Comparison of ENCODE assay signal across 1 cellular context in the genomic region with DNA sequence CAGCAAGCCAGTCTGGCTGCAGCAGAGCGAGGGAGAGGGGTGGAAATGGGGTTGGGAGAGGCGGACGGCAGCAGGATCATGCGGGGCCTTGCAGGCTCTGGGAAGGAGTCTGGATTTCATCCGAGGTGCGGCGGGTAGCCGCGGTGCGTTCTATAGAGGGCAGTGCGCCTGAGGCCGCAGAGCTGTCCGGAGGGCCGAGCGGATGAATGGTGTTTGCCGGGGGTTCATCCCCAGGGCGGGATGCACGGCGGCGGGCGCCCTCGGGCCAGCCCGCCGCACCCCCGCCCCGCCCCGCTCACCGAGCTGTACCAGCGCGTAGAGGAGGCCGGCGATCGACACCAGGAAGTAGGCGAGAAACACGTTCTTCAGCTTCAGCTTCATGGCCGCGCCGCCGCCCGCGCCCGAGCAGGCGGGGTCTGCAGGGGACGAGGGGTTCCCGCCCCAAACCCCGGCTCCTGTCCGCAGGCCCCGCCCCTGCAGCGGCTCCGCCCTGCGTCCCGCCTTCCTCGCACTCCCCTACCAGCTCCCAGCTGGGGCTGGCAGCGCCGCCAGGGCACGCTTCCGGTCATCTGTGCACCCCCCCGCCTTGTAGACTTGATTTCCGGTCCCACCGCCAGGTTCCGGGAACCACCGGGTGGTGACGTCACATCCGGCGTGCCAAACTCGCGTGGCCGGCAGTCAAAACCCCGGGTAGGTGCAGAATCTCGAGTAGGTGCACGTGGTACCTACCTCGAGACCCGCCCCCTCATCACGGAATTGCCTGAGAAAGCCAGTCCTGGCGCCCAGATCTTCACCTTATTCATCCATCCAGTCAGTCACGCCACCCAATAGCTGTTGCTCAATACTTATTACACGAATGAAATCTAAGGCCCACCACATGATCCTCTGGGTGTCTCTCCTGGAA.
TF ChIP-seq lines count a peak whose summit lies in the region.

A gene (minus strand): TSS at position 420 of the 904 bp plus-strand sequence. CDS start 39 bp downstream, at position 381.

TF ChIP-seq in K562, 482 proteins besides CTCF, POLR2A, EP300 and RAD21 (continued from another document and continues in another):
- peak; percentile 65; the same call in 1 of the 2 replicates for TF ChIP-seq TOE1 (IDR thresholded peaks at IDR 0.05; ENCODE audit: borderline replicate concordance)
- TF ChIP-seq TOE1 (CRISPR knock-in tag; IDR thresholded peaks at IDR 0.05; ENCODE audit: borderline replicate concordance, low read depth), result no peak
- TF ChIP-seq GABPB2 (CRISPR knock-in tag; conservative IDR thresholded peaks at IDR 0.05), result no peak
- TF ChIP-seq, protein P1, sequence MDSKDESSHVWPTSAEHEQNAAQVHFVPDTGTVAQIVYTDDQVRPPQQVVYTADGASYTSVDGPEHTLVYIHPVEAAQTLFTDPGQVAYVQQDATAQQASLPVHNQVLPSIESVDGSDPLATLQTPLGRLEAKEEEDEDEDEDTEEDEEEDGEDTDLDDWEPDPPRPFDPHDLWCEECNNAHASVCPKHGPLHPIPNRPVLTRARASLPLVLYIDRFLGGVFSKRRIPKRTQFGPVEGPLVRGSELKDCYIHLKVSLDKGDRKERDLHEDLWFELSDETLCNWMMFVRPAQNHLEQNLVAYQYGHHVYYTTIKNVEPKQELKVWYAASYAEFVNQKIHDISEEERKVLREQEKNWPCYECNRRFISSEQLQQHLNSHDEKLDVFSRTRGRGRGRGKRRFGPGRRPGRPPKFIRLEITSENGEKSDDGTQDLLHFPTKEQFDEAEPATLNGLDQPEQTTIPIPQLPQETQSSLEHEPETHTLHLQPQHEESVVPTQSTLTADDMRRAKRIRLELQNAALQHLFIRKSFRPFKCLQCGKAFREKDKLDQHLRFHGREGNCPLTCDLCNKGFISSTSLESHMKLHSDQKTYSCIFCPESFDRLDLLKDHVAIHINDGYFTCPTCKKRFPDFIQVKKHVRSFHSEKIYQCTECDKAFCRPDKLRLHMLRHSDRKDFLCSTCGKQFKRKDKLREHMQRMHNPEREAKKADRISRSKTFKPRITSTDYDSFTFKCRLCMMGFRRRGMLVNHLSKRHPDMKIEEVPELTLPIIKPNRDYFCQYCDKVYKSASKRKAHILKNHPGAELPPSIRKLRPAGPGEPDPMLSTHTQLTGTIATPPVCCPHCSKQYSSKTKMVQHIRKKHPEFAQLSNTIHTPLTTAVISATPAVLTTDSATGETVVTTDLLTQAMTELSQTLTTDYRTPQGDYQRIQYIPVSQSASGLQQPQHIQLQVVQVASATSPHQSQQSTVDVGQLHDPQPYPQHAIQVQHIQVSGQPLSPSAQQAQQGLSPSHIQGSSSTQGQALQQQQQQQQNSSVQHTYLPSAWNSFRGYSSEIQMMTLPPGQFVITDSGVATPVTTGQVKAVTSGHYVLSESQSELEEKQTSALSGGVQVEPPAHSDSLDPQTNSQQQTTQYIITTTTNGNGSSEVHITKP (IDR thresholded peaks at IDR 0.05; ENCODE audit: partially characterized antibody), result peak; percentile 6
- TF ChIP-seq, protein P2, sequence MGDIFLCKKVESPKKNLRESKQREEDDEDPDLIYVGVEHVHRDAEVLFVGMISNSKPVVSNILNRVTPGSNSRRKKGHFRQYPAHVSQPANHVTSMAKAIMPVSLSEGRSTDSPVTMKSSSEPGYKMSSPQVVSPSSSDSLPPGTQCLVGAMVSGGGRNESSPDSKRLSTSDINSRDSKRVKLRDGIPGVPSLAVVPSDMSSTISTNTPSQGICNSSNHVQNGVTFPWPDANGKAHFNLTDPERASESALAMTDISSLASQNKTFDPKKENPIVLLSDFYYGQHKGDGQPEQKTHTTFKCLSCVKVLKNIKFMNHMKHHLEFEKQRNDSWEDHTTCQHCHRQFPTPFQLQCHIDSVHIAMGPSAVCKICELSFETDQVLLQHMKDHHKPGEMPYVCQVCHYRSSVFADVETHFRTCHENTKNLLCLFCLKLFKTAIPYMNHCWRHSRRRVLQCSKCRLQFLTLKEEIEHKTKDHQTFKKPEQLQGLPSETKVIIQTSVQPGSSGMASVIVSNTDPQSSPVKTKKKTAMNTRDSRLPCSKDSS (IDR thresholded peaks at IDR 0.05; ENCODE audit: low read depth, partially characterized antibody), result no peak
- TF ChIP-seq, protein P3, sequence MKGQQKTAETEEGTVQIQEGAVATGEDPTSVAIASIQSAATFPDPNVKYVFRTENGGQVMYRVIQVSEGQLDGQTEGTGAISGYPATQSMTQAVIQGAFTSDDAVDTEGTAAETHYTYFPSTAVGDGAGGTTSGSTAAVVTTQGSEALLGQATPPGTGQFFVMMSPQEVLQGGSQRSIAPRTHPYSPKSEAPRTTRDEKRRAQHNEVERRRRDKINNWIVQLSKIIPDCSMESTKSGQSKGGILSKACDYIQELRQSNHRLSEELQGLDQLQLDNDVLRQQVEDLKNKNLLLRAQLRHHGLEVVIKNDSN (CRISPR knock-in tag; IDR thresholded peaks at IDR 0.05), result peak; percentile 90
- TF ChIP-seq ZFP1 (CRISPR knock-in tag; IDR thresholded peaks at IDR 0.05), result no peak
- no peak for TF ChIP-seq TAF7 (tag; IDR thresholded peaks at IDR 0.05)
- TF ChIP-seq ZNF384 (IDR thresholded peaks at IDR 0.05; ENCODE audit: low read depth, low read length), result no peak
- TF ChIP-seq SREBF1 (IDR thresholded peaks at IDR 0.05; ENCODE audit: borderline replicate concordance, low read depth, low read length), result no peak
- TF ChIP-seq HNRNPLL (IDR thresholded peaks at IDR 0.05; ENCODE audit: low read depth, low read length, poor library complexity, severe bottlenecking), result peak; percentile 48
- no peak for TF ChIP-seq ZNF311 (CRISPR knock-in tag; IDR thresholded peaks at IDR 0.05)
- no peak for TF ChIP-seq MCM5 (IDR thresholded peaks at IDR 0.05; ENCODE audit: low read depth)
- no peak for TF ChIP-seq ZNF324 (CRISPR knock-in tag; IDR thresholded peaks at IDR 0.05)
- TF ChIP-seq, protein P4, sequence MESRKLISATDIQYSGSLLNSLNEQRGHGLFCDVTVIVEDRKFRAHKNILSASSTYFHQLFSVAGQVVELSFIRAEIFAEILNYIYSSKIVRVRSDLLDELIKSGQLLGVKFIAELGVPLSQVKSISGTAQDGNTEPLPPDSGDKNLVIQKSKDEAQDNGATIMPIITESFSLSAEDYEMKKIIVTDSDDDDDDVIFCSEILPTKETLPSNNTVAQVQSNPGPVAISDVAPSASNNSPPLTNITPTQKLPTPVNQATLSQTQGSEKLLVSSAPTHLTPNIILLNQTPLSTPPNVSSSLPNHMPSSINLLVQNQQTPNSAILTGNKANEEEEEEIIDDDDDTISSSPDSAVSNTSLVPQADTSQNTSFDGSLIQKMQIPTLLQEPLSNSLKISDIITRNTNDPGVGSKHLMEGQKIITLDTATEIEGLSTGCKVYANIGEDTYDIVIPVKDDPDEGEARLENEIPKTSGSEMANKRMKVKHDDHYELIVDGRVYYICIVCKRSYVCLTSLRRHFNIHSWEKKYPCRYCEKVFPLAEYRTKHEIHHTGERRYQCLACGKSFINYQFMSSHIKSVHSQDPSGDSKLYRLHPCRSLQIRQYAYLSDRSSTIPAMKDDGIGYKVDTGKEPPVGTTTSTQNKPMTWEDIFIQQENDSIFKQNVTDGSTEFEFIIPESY (CRISPR knock-in tag; IDR thresholded peaks at IDR 0.05), result peak; percentile 10; the same call in 1 of the 2 replicates
- peak; percentile 87 for TF ChIP-seq CHD2 (IDR thresholded peaks at IDR 0.05; ENCODE audit: low read depth, low read length)
- peak; percentile 60; the same call in 1 of the 2 replicates for TF ChIP-seq NR2C1 (IDR thresholded peaks at IDR 0.05)
- peak; percentile 67; the same call in 1 of the 2 replicates for TF ChIP-seq NR2C1 (tag; IDR thresholded peaks at IDR 0.05)
- TF ChIP-seq EP400 (IDR thresholded peaks at IDR 0.05), result peak; percentile 94
- TF ChIP-seq EZH2 (IDR thresholded peaks at IDR 0.05; ENCODE audit: borderline replicate concordance, low read depth, low read length), result no peak
- no peak for TF ChIP-seq RBM17 (IDR thresholded peaks at IDR 0.05; ENCODE audit: borderline replicate concordance, low read depth, low read length)
- TF ChIP-seq SP2 (IDR thresholded peaks at IDR 0.05; ENCODE audit: extremely low read depth, low read depth, low read length, poor library complexity, severe bottlenecking), result no peak
- TF ChIP-seq NEUROD1 (IDR thresholded peaks at IDR 0.05; ENCODE audit: borderline replicate concordance, low read depth, low read length, partially characterized antibody), result peak; percentile 73
- no peak for TF ChIP-seq GTF2E2 (tag; IDR thresholded peaks at IDR 0.05)
- TF ChIP-seq SMAD4 (CRISPR knock-in tag; conservative IDR thresholded peaks at IDR 0.05), result peak; percentile 61
- TF ChIP-seq MYNN (IDR thresholded peaks at IDR 0.05), result peak; percentile 93
- no peak for TF ChIP-seq MYNN (CRISPR knock-in tag; IDR thresholded peaks at IDR 0.05)
- TF ChIP-seq NCOR1 (IDR thresholded peaks at IDR 0.05), result no peak
- TF ChIP-seq POU5F1 (IDR thresholded peaks at IDR 0.05; ENCODE audit: borderline replicate concordance, low read depth, low read length, partially characterized antibody), result no peak
- no peak for TF ChIP-seq ZNF79 (CRISPR knock-in tag; IDR thresholded peaks at IDR 0.05; ENCODE audit: low read depth)
- no peak for TF ChIP-seq SRSF3 (IDR thresholded peaks at IDR 0.05; ENCODE audit: insufficient read depth, low read length)
- no peak for TF ChIP-seq SLC30A9 (CRISPR knock-in tag; IDR thresholded peaks at IDR 0.05)
- no peak for TF ChIP-seq MECOM (CRISPR knock-in tag; IDR thresholded peaks at IDR 0.05)
- peak; percentile 75; the same call in 1 of the 2 replicates for TF ChIP-seq POLR2AphosphoS5 (IDR thresholded peaks at IDR 0.05; ENCODE audit: control insufficient read depth, insufficient read depth, low read depth, low read length)
- TF ChIP-seq, protein P5, sequence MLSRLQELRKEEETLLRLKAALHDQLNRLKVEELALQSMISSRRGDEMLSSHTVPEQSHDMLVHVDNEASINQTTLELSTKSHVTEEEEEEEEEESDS (CRISPR knock-in tag; IDR thresholded peaks at IDR 0.05), result no peak
- TF ChIP-seq CBFA2T2 (conservative IDR thresholded peaks at IDR 0.05), result peak; percentile 42
- TF ChIP-seq PHTF2 (CRISPR knock-in tag; IDR thresholded peaks at IDR 0.05), result no peak
- TF ChIP-seq, protein P6, sequence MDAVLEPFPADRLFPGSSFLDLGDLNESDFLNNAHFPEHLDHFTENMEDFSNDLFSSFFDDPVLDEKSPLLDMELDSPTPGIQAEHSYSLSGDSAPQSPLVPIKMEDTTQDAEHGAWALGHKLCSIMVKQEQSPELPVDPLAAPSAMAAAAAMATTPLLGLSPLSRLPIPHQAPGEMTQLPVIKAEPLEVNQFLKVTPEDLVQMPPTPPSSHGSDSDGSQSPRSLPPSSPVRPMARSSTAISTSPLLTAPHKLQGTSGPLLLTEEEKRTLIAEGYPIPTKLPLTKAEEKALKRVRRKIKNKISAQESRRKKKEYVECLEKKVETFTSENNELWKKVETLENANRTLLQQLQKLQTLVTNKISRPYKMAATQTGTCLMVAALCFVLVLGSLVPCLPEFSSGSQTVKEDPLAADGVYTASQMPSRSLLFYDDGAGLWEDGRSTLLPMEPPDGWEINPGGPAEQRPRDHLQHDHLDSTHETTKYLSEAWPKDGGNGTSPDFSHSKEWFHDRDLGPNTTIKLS (IDR thresholded peaks at IDR 0.05; ENCODE audit: borderline replicate concordance, low read depth), result peak; percentile 79
- TF ChIP-seq TEAD4 (IDR thresholded peaks at IDR 0.05; ENCODE audit: low read length), result peak; percentile 41; the same call in 1 of the 2 replicates
- no peak for TF ChIP-seq TEAD4 (CRISPR knock-in tag; IDR thresholded peaks at IDR 0.05; ENCODE audit: borderline replicate concordance)
- no peak for TF ChIP-seq EHMT2 (IDR thresholded peaks at IDR 0.05)
- TF ChIP-seq PTRF (tag; IDR thresholded peaks at IDR 0.05), result no peak
- peak; percentile 75 for TF ChIP-seq RNF2 (IDR thresholded peaks at IDR 0.05)
- TF ChIP-seq SMARCA4 (IDR thresholded peaks at IDR 0.05), result peak; percentile 35; the same call in 1 of the 2 replicates
- peak; percentile 78 for TF ChIP-seq POLR2B (IDR thresholded peaks at IDR 0.05; ENCODE audit: low read depth, partially characterized antibody)
- TF ChIP-seq KLF13 (tag; IDR thresholded peaks at IDR 0.05; ENCODE audit: borderline replicate concordance, low read depth), result peak; percentile 93
- peak; percentile 71 for TF ChIP-seq EGR1 (conservative IDR thresholded peaks at IDR 0.05)
- TF ChIP-seq, protein P7, sequence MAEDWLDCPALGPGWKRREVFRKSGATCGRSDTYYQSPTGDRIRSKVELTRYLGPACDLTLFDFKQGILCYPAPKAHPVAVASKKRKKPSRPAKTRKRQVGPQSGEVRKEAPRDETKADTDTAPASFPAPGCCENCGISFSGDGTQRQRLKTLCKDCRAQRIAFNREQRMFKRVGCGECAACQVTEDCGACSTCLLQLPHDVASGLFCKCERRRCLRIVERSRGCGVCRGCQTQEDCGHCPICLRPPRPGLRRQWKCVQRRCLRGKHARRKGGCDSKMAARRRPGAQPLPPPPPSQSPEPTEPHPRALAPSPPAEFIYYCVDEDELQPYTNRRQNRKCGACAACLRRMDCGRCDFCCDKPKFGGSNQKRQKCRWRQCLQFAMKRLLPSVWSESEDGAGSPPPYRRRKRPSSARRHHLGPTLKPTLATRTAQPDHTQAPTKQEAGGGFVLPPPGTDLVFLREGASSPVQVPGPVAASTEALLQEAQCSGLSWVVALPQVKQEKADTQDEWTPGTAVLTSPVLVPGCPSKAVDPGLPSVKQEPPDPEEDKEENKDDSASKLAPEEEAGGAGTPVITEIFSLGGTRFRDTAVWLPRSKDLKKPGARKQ (CRISPR knock-in tag; IDR thresholded peaks at IDR 0.05), result no peak
- 0 out of 2 replicates have a peak, but pooled peaks have one; percentile 19 for TF ChIP-seq HIVEP1 (CRISPR knock-in tag; IDR thresholded peaks at IDR 0.05)
- peak; percentile 77; the same call in 1 of the 2 replicates for TF ChIP-seq KLF1 (tag; IDR thresholded peaks at IDR 0.05)
